ENCODE assay signal across 26 cellular contexts in genomic region chr1:2024887-2025286, GRCh38. TPM values are rescaled to one million over a fixed set of nuclear protein-coding genes. Genes with fewer than 3 reads are reported as not detected.
DNase-seq lines count a peak whose midpoint lies in the region; ATAC-seq, FAIRE-seq and TF ChIP-seq lines count a peak whose summit lies in the region.
"Had no signal": no experiment of that assay in that cellular context is flagged by ENCODE, and none has a peak within 500 bp of the region (broad histone marks: within the 10 kb centered on the region; RNA-seq: fewer than 3 reads in every experiment).

No MANE protein-coding gene starts in this region.

- no peak overlapping the region for H3K4ac ChIP-seq in neuronal stem cell (ENCODE audit: low read length)

- no peak overlapping the region for H2BK120ac ChIP-seq in neuronal stem cell (ENCODE audit: low read depth, low read length)

- peak overlapping the region; percentile 91 for H3K23ac ChIP-seq in neuronal stem cell (ENCODE audit: low read depth, low read length, poor library complexity)

- TF ChIP-seq RAD21 in HepG2 (CRISPR knock-in tag; IDR thresholded peaks at IDR 0.05): no peak

- 0 out of 2 replicates have a peak, but pooled peaks cover 4% of the 10 kb centered on the region for H4K20me1 ChIP-seq in HepG2 (ENCODE audit: insufficient read depth, low read length)

- peaks cover 0 to 5% of the 10 kb centered on the region in 2 donors for H3K27me3 ChIP-seq in right lobe of liver
- peaks cover 28 to 90% of the 10 kb centered on the region in 2 experiments for H3K27me3 ChIP-seq in HepG2 (ENCODE audit: control insufficient read depth in 1 of 2, insufficient read depth in 2 of 2, low read length in 2 of 2)
- H3K27me3 ChIP-seq in neuronal stem cell (ENCODE audit: control insufficient read depth in 3 of 3, insufficient read depth in 3 of 3, low read depth in 1 of 3, low read length in 3 of 3): peaks cover 6 to 71% (median 18%) of the 10 kb centered on the region in 3 experiments

- H3K27ac Mint-ChIP-seq in activated naive CD4-positive, alpha-beta T cell treated with anti-CD3 and anti-CD28 coated beads for 36 hours: no peak overlapping the region
- H3K27ac Mint-ChIP-seq: CD14-positive monocyte; CD4-positive, alpha-beta T cell; CD8-positive, alpha-beta memory T cell; HFFc6 had no signal

- H2BK15ac ChIP-seq in neuronal stem cell (ENCODE audit: low read length): peak overlapping the region; percentile 78

- TF ChIP-seq CTCF in right lobe of liver (IDR thresholded peaks at IDR 0.05) (no peak), HepG2 (CRISPR knock-in tag; IDR thresholded peaks at IDR 0.05) (no peak), GM10266 (IDR thresholded peaks at IDR 0.05; ENCODE audit: control insufficient read depth, insufficient read depth, low read depth, missing control alignments) (no peak)

- no peak overlapping the region for H3K4me3 ChIP-seq in right lobe of liver
- H3K4me3 ChIP-seq in HepG2 (replicated peaks in 1 of 3; ENCODE audit: insufficient read depth in 1 of 3, low read depth in 2 of 3, low read length in 3 of 3): no peak overlapping the region
- no peak overlapping the region for H3K4me3 ChIP-seq in neuronal stem cell (ENCODE audit: low read length in 2 of 2)
- H3K4me3 ChIP-seq: A549, HAP-1 had no signal

- H3K27ac ChIP-seq in right lobe of liver (peak overlapping the region in 2 of 3 donors; percentile 29 to 51), HepG2 (ENCODE audit: extremely low read length, insufficient read depth, low read length) (no peak overlapping the region), angular gyrus (ENCODE audit: low read depth, low read length) (peak overlapping the region; percentile 69), neuronal stem cell (replicated peaks; ENCODE audit: low read length) (no peak overlapping the region), temporal lobe (ENCODE audit: low read depth, low read length) (peak overlapping the region; percentile 25)
- H3K27ac ChIP-seq: A549 had no signal

- H3K14ac ChIP-seq in neuronal stem cell (ENCODE audit: low read length): peak overlapping the region; percentile 98

- TF ChIP-seq EP300 in HepG2 (IDR thresholded peaks at IDR 0.05; ENCODE audit: low read depth in 2 of 2, low read length in 2 of 2) (no peak), HepG2 (CRISPR knock-in tag; IDR thresholded peaks at IDR 0.05; ENCODE audit: borderline replicate concordance) (no peak)

- no peaks in the 10 kb centered on the region for H3K79me2 ChIP-seq in HepG2 (ENCODE audit: insufficient read depth, low read length)

- no peak overlapping the region for H4K8ac ChIP-seq in neuronal stem cell (ENCODE audit: low read depth, low read length)

- H3K4me2 ChIP-seq in HepG2 (ENCODE audit: low read depth, low read length) (no peak overlapping the region), neuronal stem cell (ENCODE audit: insufficient read depth, low read length, poor library complexity, severe bottlenecking) (no peak overlapping the region)
- H3K4me2 ChIP-seq: A549 had no signal

- no peaks in the 10 kb centered on the region for H3K9me3 Mint-ChIP-seq in activated naive CD4-positive, alpha-beta T cell treated with anti-CD3 and anti-CD28 coated beads for 36 hours
- H3K9me3 Mint-ChIP-seq: CD4-positive, alpha-beta T cell; CD8-positive, alpha-beta memory T cell; HFFc6 had no signal

- H3K36me3 Mint-ChIP-seq in activated naive CD4-positive, alpha-beta T cell treated with anti-CD3 and anti-CD28 coated beads for 36 hours (ENCODE audit: low read depth): no peaks in the 10 kb centered on the region
- H3K36me3 Mint-ChIP-seq: CD14-positive monocyte; CD8-positive, alpha-beta memory T cell had no signal

- H2BK12ac ChIP-seq in neuronal stem cell (ENCODE audit: low read length): peak overlapping the region; percentile 58

- DNase-seq in right lobe of liver: no peak
- DNase-seq in HepG2 (ENCODE audit: low spot score): no peak
- no peak for DNase-seq in neuronal stem cell (ENCODE audit: low spot score)
- DNase-seq in NCI-H2029 treated with DMSO at 0.1 percent for 48 hours (lab: John Stamatoyannopoulos, UW): no peak
- DNase-seq in activated naive CD4-positive, alpha-beta T cell treated with anti-CD3 and anti-CD28 coated beads for 36 hours: no peak
- DNase-seq in GM10266 (ENCODE audit: extremely low spot score): no peak
- DNase-seq: 8988T; ACHN; AML-193; CD4-positive, alpha-beta T cell; CD8-positive, alpha-beta memory T cell; DMS 273 treated with DMSO at 0.1 percent for 48 hours; DMS79; EL; GOT3; HFFc6 had no signal

- H3K9ac ChIP-seq in HepG2 (ENCODE audit: insufficient read depth, low read depth, low read length) (no peak overlapping the region), neuronal stem cell (ENCODE audit: low read depth, low read length, poor library complexity) (no peak overlapping the region)

- H2AFZ ChIP-seq in HepG2 (ENCODE audit: low read length) (no peak overlapping the region), neuronal stem cell (ENCODE audit: low read length) (no peak overlapping the region)

- in situ Hi-C loops in HepG2 (cut with HindIII; ENCODE audit: extremely low pct_ligation_motif_present, low pct_unique_long_range_greater_than_20kb): no loop called here

- H3K4me1 ChIP-seq in right lobe of liver (peaks cover 0 to under 1% (median 0%) of the 10 kb centered on the region in 4 donors), HepG2 (ENCODE audit: insufficient read depth, low read length) (peaks cover 13% of the 10 kb centered on the region; the same call in 1 of the 2 replicates), neuronal stem cell (ENCODE audit: control insufficient read depth in 2 of 2, insufficient read depth in 1 of 2, low read depth in 1 of 2, low read length in 2 of 2) (no peaks in the 10 kb centered on the region)
- H3K4me1 ChIP-seq: A549, HAP-1 had no signal

- FAIRE-seq in HepG2 (lab: Jason Lieb, UNC): no peak
- FAIRE-seq: A549, D721Med, GM12891, GM18507, H54 had no signal

- no peaks in the 10 kb centered on the region for H3K36me3 ChIP-seq in right lobe of liver
- H3K36me3 ChIP-seq in HepG2 (replicated peaks in 1 of 2; ENCODE audit: control insufficient read depth in 1 of 2, insufficient read depth in 2 of 2, low read length in 2 of 2): no peaks in the 10 kb centered on the region
- no peaks in the 10 kb centered on the region for H3K36me3 ChIP-seq in neuronal stem cell (replicated peaks in 1 of 2; ENCODE audit: control insufficient read depth in 2 of 2, insufficient read depth in 2 of 2, low read length in 2 of 2)
- H3K36me3 ChIP-seq: HAP-1 had no signal

- H3K4me1 Mint-ChIP-seq in activated naive CD4-positive, alpha-beta T cell treated with anti-CD3 and anti-CD28 coated beads for 36 hours (ENCODE audit: low read depth): no peaks in the 10 kb centered on the region

- ATAC-seq in right lobe of liver (no peak), HepG2 (no peak)
- ATAC-seq: A549 had no signal

- no peak overlapping the region for H4K91ac ChIP-seq in neuronal stem cell (ENCODE audit: low read depth, low read length, poor library complexity)

- CTCF ChIA-PET in HepG2 (lab: Yijun Ruan, JAX; ENCODE audit: low intra/inter-chr PET ratio, low total read pairs): no interaction called here
- CTCF ChIA-PET in activated naive CD4-positive, alpha-beta T cell treated with anti-CD3 and anti-CD28 coated beads for 36 hours (lab: Charles Lee): interaction anchor here (1.2 kb wide), 1 partner anchor 20 kb away, joined by 4 read pairs; no protein-coding TSS in a partner anchor

- H2AK5ac ChIP-seq in neuronal stem cell (ENCODE audit: low read depth, low read length): no peak overlapping the region

- no peak for TF ChIP-seq POLR2A in right lobe of liver (IDR thresholded peaks at IDR 0.05)
- no peak for TF ChIP-seq POLR2A in HepG2 (IDR thresholded peaks at IDR 0.05; ENCODE audit: insufficient read depth in 1 of 2, low read depth in 2 of 2, low read length in 2 of 2)

- no peak overlapping the region for H2BK5ac ChIP-seq in neuronal stem cell (ENCODE audit: low read length)

- intact Hi-C loops in right lobe of liver (cut with DNase I): loop anchor here in 1 of 2 donors (10.0 kb wide), 1 partner anchor 60 kb away; no protein-coding TSS in a partner anchor
- intact Hi-C loops in HepG2 (cut with micrococcal nuclease; ENCODE audit: unreplicated experiment): no loop called here
- intact Hi-C loops in activated naive CD4-positive, alpha-beta T cell treated with anti-CD3 and anti-CD28 coated beads for 36 hours (cut with micrococcal nuclease): no loop called here

- H3K9me3 ChIP-seq in right lobe of liver (no peaks in the 10 kb centered on the region), HepG2 (ENCODE audit: low read length) (no peaks in the 10 kb centered on the region), neuronal stem cell (replicated peaks in 1 of 2; ENCODE audit: control insufficient read depth in 2 of 2, insufficient read depth in 1 of 2, low read depth in 1 of 2, low read length in 2 of 2) (no peaks in the 10 kb centered on the region)
- H3K9me3 ChIP-seq: A549, HAP-1 had no signal

- peaks cover 3% of the 10 kb centered on the region for H3K79me1 ChIP-seq in neuronal stem cell (ENCODE audit: low read depth, low read length)

- peaks cover 34% of the 10 kb centered on the region for H3K27me3 Mint-ChIP-seq in activated naive CD4-positive, alpha-beta T cell treated with anti-CD3 and anti-CD28 coated beads for 36 hours (ENCODE audit: low read depth)

- WGBS in right lobe of liver (ENCODE audit: insufficient coverage, low coverage, low lambda C conversion rate, missing lambda C conversion rate): 40% methylated on average over 1 of the region's 18 CpGs
- no CpG with 5 or more reads among the region's 18 CpGs for WGBS in HepG2 (ENCODE audit: low lambda C conversion rate)
- no CpG with 5 or more reads among the region's 18 CpGs for WGBS in neuronal stem cell (ENCODE audit: extremely low coverage in 2 of 2, insufficient read length in 2 of 2, insufficient replicate concordance in 1 of 2), 2 donors

- no TSS peak for BruUV-seq in HepG2 (replicated peaks; lab: Mats Ljungman, UMichigan)

- H3K4me3 Mint-ChIP-seq in activated naive CD4-positive, alpha-beta T cell treated with anti-CD3 and anti-CD28 coated beads for 36 hours: no peak overlapping the region
- H3K4me3 Mint-ChIP-seq: CD4-positive, alpha-beta T cell; HFFc6 had no signal

- POLR2A ChIA-PET in HepG2 (lab: Yijun Ruan, JAX): no interaction called here

- peak overlapping the region; percentile 17 for H3K18ac ChIP-seq in neuronal stem cell (ENCODE audit: low read length)

RNA-seq across cellular contexts. Expression of gene GABRD, which starts 5.7 kb away (rescaled TPM):
- under 1 TPM in 1 of 6 experiments, not detected in 5; 0.55 TPM for total RNA-seq in right lobe of liver
- not detected in 2 replicates for total RNA-seq in HepG2 (2016; rRNA removed; fragmentation: Illumina TruSeq; extraction: Trizol)
- total RNA-seq in HepG2 (2016; cell fraction: cytosol; rRNA removed; fragmentation: Illumina TruSeq; extraction: Trizol; ENCODE audit: low read depth): not detected in 2 replicates
- not detected in 2 replicates for total RNA-seq in HepG2 (2016; cell fraction: insoluble cytoplasmic fraction; rRNA removed; fragmentation: Illumina TruSeq; extraction: Trizol)
- not detected in 2 replicates for total RNA-seq in HepG2 (2016; cell fraction: membrane; rRNA removed; fragmentation: Illumina TruSeq; extraction: Trizol)
- total RNA-seq in HepG2 (2016; cell fraction: nucleus; rRNA removed; fragmentation: Illumina TruSeq; extraction: Trizol): not detected in 2 replicates
- polyA plus RNA-seq in HepG2 (2011; rRNA removed): 0.22 TPM in 1 of 2 replicates, not detected in the other
- 0.09 TPM in 1 of 2 replicates, not detected in the other for polyA plus RNA-seq in HepG2 (2011; cell fraction: cytosol; rRNA removed)
- 0.08 TPM in 1 of 2 replicates, not detected in the other for polyA plus RNA-seq in HepG2 (2011; cell fraction: nucleus; rRNA removed)
- polyA plus RNA-seq in HepG2 (2012): not detected in 2 replicates
- not detected in 2 replicates for polyA plus RNA-seq in HepG2 (2016; cell fraction: cytosol; fragmentation: Illumina TruSeq; extraction: Trizol; ENCODE audit: low read depth)
- polyA plus RNA-seq in HepG2 (2016; cell fraction: insoluble cytoplasmic fraction; fragmentation: Illumina TruSeq; extraction: Trizol; ENCODE audit: low read depth): not detected in 2 replicates
- polyA plus RNA-seq in HepG2 (2016; cell fraction: membrane; fragmentation: Illumina TruSeq; extraction: Trizol; ENCODE audit: low read depth): not detected in 2 replicates
- not detected in 2 replicates for polyA plus RNA-seq in HepG2 (2016; cell fraction: nucleus; fragmentation: Illumina TruSeq; extraction: Trizol; ENCODE audit: insufficient read depth, low read depth)
- polyA minus RNA-seq in HepG2 (2011; rRNA and poly(A)+ RNA removed; ENCODE audit: low replicate concordance): 0.51 TPM in 1 of 2 replicates, not detected in the other
- polyA minus RNA-seq in HepG2 (2011; cell fraction: cytosol; rRNA and poly(A)+ RNA removed): not detected in 2 replicates
- not detected in 2 replicates for polyA minus RNA-seq in HepG2 (2011; cell fraction: nucleus; rRNA and poly(A)+ RNA removed)
- 0.08 TPM for polyA plus RNA-seq in neuronal stem cell (2013, experiment 1 of 2)
- 0.04 TPM for polyA plus RNA-seq in neuronal stem cell (2013, experiment 2 of 2)
- 3.7 TPM for total RNA-seq in temporal lobe
- total RNA-seq in activated naive CD4-positive, alpha-beta T cell treated with anti-CD3 and anti-CD28 coated beads for 36 hours: not detected
- total RNA-seq: CD8-positive, alpha-beta memory T cell; HFFc6 had no signal
- polyA plus RNA-seq: BJ; CD14-positive monocyte; CD8-positive, alpha-beta memory T cell had no signal

RNA-seq across cellular contexts. Expression of gene CFAP74, which starts 21.3 kb away (rescaled TPM):
- total RNA-seq in right lobe of liver (1 to 10 TPM in 2 of 6 experiments, under 1 TPM in 3, not detected in 1; 0.16 to 3.5 (median 0.32) TPM), HepG2 (2016; rRNA removed; fragmentation: Illumina TruSeq; extraction: Trizol) (0.27 TPM in 1 of 2 replicates, not detected in the other), temporal lobe (0.25 TPM)
- total RNA-seq in HepG2 (2016; cell fraction: cytosol; rRNA removed; fragmentation: Illumina TruSeq; extraction: Trizol; ENCODE audit: low read depth): 0.09 TPM in 1 of 2 replicates, not detected in the other
- 0.09 and 0.10 TPM in 2 replicates for total RNA-seq in HepG2 (2016; cell fraction: insoluble cytoplasmic fraction; rRNA removed; fragmentation: Illumina TruSeq; extraction: Trizol)
- total RNA-seq in HepG2 (2016; cell fraction: membrane; rRNA removed; fragmentation: Illumina TruSeq; extraction: Trizol): 0.07 and 0.09 TPM in 2 replicates
- 0.28 and 0.66 TPM in 2 replicates for total RNA-seq in HepG2 (2016; cell fraction: nucleus; rRNA removed; fragmentation: Illumina TruSeq; extraction: Trizol)
- polyA plus RNA-seq in HepG2 (2011; rRNA removed): 0.57 and 0.62 TPM in 2 replicates
- polyA plus RNA-seq in HepG2 (2011; cell fraction: cytosol; rRNA removed): 0.13 TPM in 2 replicates
- polyA plus RNA-seq in HepG2 (2011; cell fraction: nucleus; rRNA removed): 4.1 and 5.0 TPM in 2 replicates
- polyA plus RNA-seq in HepG2 (2012): 0.67 and 2.1 TPM in 2 replicates
- 0.05 TPM in 1 of 2 replicates, not detected in the other for polyA plus RNA-seq in HepG2 (2016; cell fraction: cytosol; fragmentation: Illumina TruSeq; extraction: Trizol; ENCODE audit: low read depth)
- polyA plus RNA-seq in HepG2 (2016; cell fraction: insoluble cytoplasmic fraction; fragmentation: Illumina TruSeq; extraction: Trizol; ENCODE audit: low read depth): 0.08 and 0.10 TPM in 2 replicates
- 0.11 TPM in 1 of 2 replicates, not detected in the other for polyA plus RNA-seq in HepG2 (2016; cell fraction: membrane; fragmentation: Illumina TruSeq; extraction: Trizol; ENCODE audit: low read depth)
- 0.48 and 0.64 TPM in 2 replicates for polyA plus RNA-seq in HepG2 (2016; cell fraction: nucleus; fragmentation: Illumina TruSeq; extraction: Trizol; ENCODE audit: insufficient read depth, low read depth)
- 0.56 TPM in 1 of 2 replicates, not detected in the other for polyA minus RNA-seq in HepG2 (2011; rRNA and poly(A)+ RNA removed; ENCODE audit: low replicate concordance)
- polyA minus RNA-seq in HepG2 (2011; cell fraction: cytosol; rRNA and poly(A)+ RNA removed): 0.20 TPM in 1 of 2 replicates, not detected in the other
- 0.77 and 0.99 TPM in 2 replicates for polyA minus RNA-seq in HepG2 (2011; cell fraction: nucleus; rRNA and poly(A)+ RNA removed)
- 0.31 TPM for polyA plus RNA-seq in neuronal stem cell (2013, experiment 1 of 2)
- polyA plus RNA-seq in neuronal stem cell (2013, experiment 2 of 2): 0.22 TPM
- not detected for total RNA-seq in activated naive CD4-positive, alpha-beta T cell treated with anti-CD3 and anti-CD28 coated beads for 36 hours
- total RNA-seq: CD4-positive, alpha-beta T cell; CD8-positive, alpha-beta memory T cell; HFFc6 had no signal
- polyA plus RNA-seq: BJ; CD14-positive monocyte; CD8-positive, alpha-beta memory T cell had no signal

RNA-seq across cellular contexts. Expression of gene PRKCZ, which starts 25.3 kb away (rescaled TPM):
- total RNA-seq in right lobe of liver (10 to 100 TPM; 10.3 to 20.1 (median 15.8) TPM), HepG2 (2016; rRNA removed; fragmentation: Illumina TruSeq; extraction: Trizol) (21.9 and 34.7 TPM in 2 replicates), temporal lobe (53.1 TPM)
- total RNA-seq in HepG2 (2016; cell fraction: cytosol; rRNA removed; fragmentation: Illumina TruSeq; extraction: Trizol; ENCODE audit: low read depth): 25.5 and 28.3 TPM in 2 replicates
- total RNA-seq in HepG2 (2016; cell fraction: insoluble cytoplasmic fraction; rRNA removed; fragmentation: Illumina TruSeq; extraction: Trizol): 20.0 and 36.5 TPM in 2 replicates
- total RNA-seq in HepG2 (2016; cell fraction: membrane; rRNA removed; fragmentation: Illumina TruSeq; extraction: Trizol): 37.0 and 42.3 TPM in 2 replicates
- total RNA-seq in HepG2 (2016; cell fraction: nucleus; rRNA removed; fragmentation: Illumina TruSeq; extraction: Trizol): 30.0 and 34.9 TPM in 2 replicates
- 85.2 and 85.8 TPM in 2 replicates for polyA plus RNA-seq in HepG2 (2011; rRNA removed)
- 52.8 and 75.3 TPM in 2 replicates for polyA plus RNA-seq in HepG2 (2011; cell fraction: cytosol; rRNA removed)
- 132 and 197 TPM in 2 replicates for polyA plus RNA-seq in HepG2 (2011; cell fraction: nucleus; rRNA removed)
- polyA plus RNA-seq in HepG2 (2012): 47.5 and 47.9 TPM in 2 replicates
- polyA plus RNA-seq in HepG2 (2016; cell fraction: cytosol; fragmentation: Illumina TruSeq; extraction: Trizol; ENCODE audit: low read depth): 23.5 and 27.3 TPM in 2 replicates
- 26.8 and 34.6 TPM in 2 replicates for polyA plus RNA-seq in HepG2 (2016; cell fraction: insoluble cytoplasmic fraction; fragmentation: Illumina TruSeq; extraction: Trizol; ENCODE audit: low read depth)
- polyA plus RNA-seq in HepG2 (2016; cell fraction: membrane; fragmentation: Illumina TruSeq; extraction: Trizol; ENCODE audit: low read depth): 39.3 and 40.3 TPM in 2 replicates
- polyA plus RNA-seq in HepG2 (2016; cell fraction: nucleus; fragmentation: Illumina TruSeq; extraction: Trizol; ENCODE audit: insufficient read depth, low read depth): 76.9 and 79.5 TPM in 2 replicates
- 29.4 and 69.2 TPM in 2 replicates for polyA minus RNA-seq in HepG2 (2011; rRNA and poly(A)+ RNA removed; ENCODE audit: low replicate concordance)
- 14.4 and 24.4 TPM in 2 replicates for polyA minus RNA-seq in HepG2 (2011; cell fraction: cytosol; rRNA and poly(A)+ RNA removed)
- polyA minus RNA-seq in HepG2 (2011; cell fraction: nucleus; rRNA and poly(A)+ RNA removed): 41.4 and 57.0 TPM in 2 replicates
- polyA plus RNA-seq in neuronal stem cell (2013, experiment 1 of 2): 29.7 TPM
- polyA plus RNA-seq in neuronal stem cell (2013, experiment 2 of 2): 28.1 TPM
- 1 to 10 TPM; 6.8 to 7.0 TPM for total RNA-seq in activated naive CD4-positive, alpha-beta T cell treated with anti-CD3 and anti-CD28 coated beads for 36 hours

Comparison
In these comparisons a context has a peak if more than half of its experiments do, and no peak if none do; other contexts are left out.
1. H3K27ac ChIP-seq: peak in right lobe of liver (2 of 3), angular gyrus (single experiment) and temporal lobe (single experiment); none in HepG2 (single experiment) and neuronal stem cell (single experiment).